In the genomic region with DNA sequence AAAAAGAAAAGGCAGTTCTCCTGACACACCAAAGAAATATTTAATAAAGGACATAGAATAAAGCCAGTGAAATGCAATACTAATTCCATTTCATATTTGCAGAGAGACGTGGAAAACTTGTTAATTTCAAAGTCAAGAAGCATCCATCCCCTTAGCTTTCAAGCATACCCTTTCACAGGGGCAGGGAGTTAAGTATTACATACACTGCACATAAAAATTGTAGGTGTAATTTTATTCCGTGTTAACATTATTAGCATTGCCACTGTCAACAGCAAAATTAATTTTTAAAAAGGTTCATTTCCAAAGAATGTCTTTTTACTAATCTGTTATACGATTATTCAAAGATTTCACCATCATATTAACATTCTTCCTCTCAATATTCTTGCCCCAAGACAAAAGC, we compare ENCODE assay signal across 10 cellular contexts.
DNase-seq lines count a peak whose midpoint lies in the region; ATAC-seq and TF ChIP-seq lines count a peak whose summit lies in the region.
"Had no signal": no experiment of that assay in that cellular context is flagged by ENCODE, and none has a peak within 500 bp of the region (broad histone marks: within the 10 kb centered on the region; RNA-seq: fewer than 3 reads in every experiment).

No MANE protein-coding gene starts in this region.

- H3K4me1 Mint-ChIP-seq in T-helper 17 cell: peaks cover 19% of the 10 kb centered on the region
- peaks cover 20% of the 10 kb centered on the region for H3K4me1 Mint-ChIP-seq in activated CD4-positive, alpha-beta memory T cell treated with anti-CD3 and anti-CD28 coated beads, Interleukin-2, amount 10 ng/mL, durations not matched to agents 7 days and 5 days

- no peaks in the 10 kb centered on the region for H3K9me3 Mint-ChIP-seq in activated CD4-positive, alpha-beta memory T cell treated with anti-CD3 and anti-CD28 coated beads, Interleukin-2, amount 10 ng/mL, durations not matched to agents 7 days and 5 days

- H3K27ac ChIP-seq in right cardiac atrium (ENCODE audit: low read length) (no peak overlapping the region), gastrocnemius medialis (peak overlapping the region; percentile 66 to 79 (median 72))
- H3K27ac ChIP-seq: KMS-11 had no signal

- 22% methylated on average over 3 of the region's 3 CpGs for WGBS in right cardiac atrium

- TF ChIP-seq POLR2A in gastrocnemius medialis (IDR thresholded peaks at IDR 0.05): no peak

- no peaks in the 10 kb centered on the region for H3K36me3 Mint-ChIP-seq in T-helper 17 cell (ENCODE audit: low read depth)
- no peaks in the 10 kb centered on the region for H3K36me3 Mint-ChIP-seq in activated CD4-positive, alpha-beta memory T cell treated with anti-CD3 and anti-CD28 coated beads, Interleukin-2, amount 10 ng/mL, durations not matched to agents 7 days and 5 days (ENCODE audit: low read depth)
- H3K36me3 Mint-ChIP-seq: activated naive CD8-positive, alpha-beta T cell treated with anti-CD3 and anti-CD28 coated beads for 36 hours had no signal

- H3K36me3 ChIP-seq in HAP-1 (replicated peaks): no peaks in the 10 kb centered on the region
- no peaks in the 10 kb centered on the region for H3K36me3 ChIP-seq in gastrocnemius medialis

- ATAC-seq in right cardiac atrium (no peak), gastrocnemius medialis (no peak), HG02678 (IDR thresholded peaks at IDR 0.05; ENCODE audit: unreplicated experiment) (no peak), T-helper 17 cell (no peak), GM18519 (IDR thresholded peaks at IDR 0.05; ENCODE audit: low FRiP score, unreplicated experiment) (no peak)

- H3K27ac Mint-ChIP-seq in T-helper 17 cell: no peak overlapping the region
- no peak overlapping the region for H3K27ac Mint-ChIP-seq in activated CD4-positive, alpha-beta memory T cell treated with anti-CD3 and anti-CD28 coated beads, Interleukin-2, amount 10 ng/mL, durations not matched to agents 7 days and 5 days
- H3K27ac Mint-ChIP-seq: activated naive CD8-positive, alpha-beta T cell treated with anti-CD3 and anti-CD28 coated beads for 36 hours had no signal

- DNase-seq in HAP-1 (ENCODE audit: low spot score in 2 of 2): no peak
- no peak for DNase-seq in astrocyte of the cerebellum (ENCODE audit: low read depth)
- DNase-seq in right cardiac atrium: no peak
- no peak for DNase-seq in gastrocnemius medialis
- DNase-seq in T-helper 17 cell: no peak
- no peak for DNase-seq in activated CD4-positive, alpha-beta memory T cell treated with anti-CD3 and anti-CD28 coated beads, Interleukin-2, amount 10 ng/mL, durations not matched to agents 7 days and 5 days
- DNase-seq: activated naive CD8-positive, alpha-beta T cell treated with anti-CD3 and anti-CD28 coated beads for 36 hours had no signal

- intact Hi-C loops in right cardiac atrium (cut with DNase I): loop anchor here (5.0 to 10.0 kb wide), 3 partner anchors 517 to 599 kb away; partner anchors contain the start of gene MECOM (in 4 of the 4)
- intact Hi-C loops in gastrocnemius medialis (cut with DNase I; ENCODE audit: low total_unique reads): loop anchor here (10.0 kb wide), 1 partner anchor 619 kb away; the partner anchor contains the start of genes ACTRT3 and TERC

- H3K9me3 ChIP-seq in HAP-1 (no peaks in the 10 kb centered on the region), right cardiac atrium (ENCODE audit: control insufficient read depth, low read length) (no peaks in the 10 kb centered on the region), gastrocnemius medialis (no peaks in the 10 kb centered on the region), T-helper 17 cell (ENCODE audit: control insufficient read depth, low read length, poor library complexity, severe bottlenecking) (no peaks in the 10 kb centered on the region)

- H3K4me1 ChIP-seq in HAP-1 (peaks cover 19% of the 10 kb centered on the region), right cardiac atrium (ENCODE audit: control insufficient read depth, insufficient read depth, low read length) (no peaks in the 10 kb centered on the region), gastrocnemius medialis (peaks cover 8 to 19% of the 10 kb centered on the region in 2 donors)

- no peak overlapping the region for H3K4me3 Mint-ChIP-seq in T-helper 17 cell
- H3K4me3 Mint-ChIP-seq in activated CD4-positive, alpha-beta memory T cell treated with anti-CD3 and anti-CD28 coated beads, Interleukin-2, amount 10 ng/mL, durations not matched to agents 7 days and 5 days: no peak overlapping the region

- H3K27me3 Mint-ChIP-seq in T-helper 17 cell: peaks cover 73% of the 10 kb centered on the region
- H3K27me3 Mint-ChIP-seq in activated CD4-positive, alpha-beta memory T cell treated with anti-CD3 and anti-CD28 coated beads, Interleukin-2, amount 10 ng/mL, durations not matched to agents 7 days and 5 days: peaks cover 65% of the 10 kb centered on the region

- peak overlapping the region; percentile 45 for H3K4me3 ChIP-seq in HAP-1
- H3K4me3 ChIP-seq in astrocyte of the cerebellum (ENCODE audit: low read depth, low read length): peak overlapping the region; percentile 67
- H3K4me3 ChIP-seq in right cardiac atrium (ENCODE audit: low read length): peak overlapping the region; percentile 91
- H3K4me3 ChIP-seq in gastrocnemius medialis: peak overlapping the region; percentile 2 to 76 (median 54)

- H3K27me3 ChIP-seq in HAP-1 (ENCODE audit: low read depth) (no peaks in the 10 kb centered on the region), right cardiac atrium (ENCODE audit: control insufficient read depth, insufficient read depth) (no peaks in the 10 kb centered on the region), gastrocnemius medialis (peaks cover 52 to 79% (median 73%) of the 10 kb centered on the region in 3 donors)

- CTCF ChIA-PET in activated CD4-positive, alpha-beta memory T cell treated with anti-CD3 and anti-CD28 coated beads, Interleukin-2, amount 10 ng/mL, durations not matched to agents 7 days and 5 days (lab: Charles Lee): interaction anchor here (0.5 kb wide), 1 partner anchor 97 kb away, joined by 3 read pairs; no protein-coding TSS in a partner anchor

- POLR2A ChIA-PET in activated CD4-positive, alpha-beta memory T cell treated with anti-CD3 and anti-CD28 coated beads, Interleukin-2, amount 10 ng/mL, durations not matched to agents 7 days and 5 days (lab: Charles Lee): no interaction called here

- in situ Hi-C loops in HAP-1 (cut with MboI; ENCODE audit: low sequenced_read_pairs): loop anchor here (25.0 kb wide), 1 partner anchor 417 kb away; no protein-coding TSS in a partner anchor
- in situ Hi-C loops in astrocyte of the cerebellum (cut with HindIII; ENCODE audit: low sequenced_read_pairs): loop anchor here (5.0 to 10.0 kb wide), 2 partner anchors 83 to 519 kb away; partner anchors contain the start of gene MECOM
- in situ Hi-C loops in gastrocnemius medialis (cut with MboI; ENCODE audit: low sequenced_read_pairs in 4 of 4): loop anchor here in 3 of 4 donors (10.0 to 25.0 kb wide), 2 partner anchors 517 to 599 kb away; partner anchors contain the start of gene MECOM (in 2 of the 3)

- TF ChIP-seq CTCF in astrocyte of the cerebellum (IDR thresholded peaks at IDR 0.05; ENCODE audit: low read depth, low read length, missing control alignments) (no peak), gastrocnemius medialis (IDR thresholded peaks at IDR 0.05 in 4 of 5, conservative IDR thresholded peaks at IDR 0.05 in 1 of 5) (no peak)
